21 cellular contexts compared by ENCODE assay signal in the genomic region with DNA sequence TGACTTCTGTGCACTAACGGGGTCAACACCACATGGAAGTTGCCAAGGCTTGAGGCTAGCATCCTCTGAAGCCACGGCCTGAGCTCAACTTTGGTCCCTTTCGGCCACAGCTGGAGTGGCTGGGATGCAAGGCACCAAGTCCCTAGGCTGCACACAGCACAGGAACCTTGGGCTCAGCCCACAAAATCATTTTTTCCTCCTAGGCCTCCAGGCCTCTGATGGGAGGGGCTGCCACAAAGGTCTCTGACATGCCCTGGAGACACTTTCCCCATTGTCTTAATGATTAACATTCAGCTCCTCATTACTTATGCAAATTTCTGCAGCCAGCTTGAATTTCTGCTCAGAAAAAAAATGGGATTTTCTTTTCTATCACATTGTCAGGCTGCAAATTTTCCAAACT. TPM values are rescaled to one million over a fixed set of nuclear protein-coding genes. Genes with fewer than 3 reads are reported as not detected.
"Had no signal": no experiment of that assay in that cellular context is flagged by ENCODE, and none has a peak within 500 bp of the region (broad histone marks: within the 10 kb centered on the region; RNA-seq: fewer than 3 reads in every experiment).

No MANE protein-coding gene starts in this region.

RNA-seq across cellular contexts. Expression of a gene that starts 27.6 kb away (rescaled TPM):
- total RNA-seq: activated naive CD4-positive, alpha-beta T cell treated with anti-CD3 and anti-CD28 coated beads for 36 hours; activated naive CD4-positive, alpha-beta T cell treated with anti-CD3 and anti-CD28 coated beads, Interleukin-2, amount 50 U/mL, for 72 hours; activated naive CD8-positive, alpha-beta T cell treated with anti-CD3 and anti-CD28 coated beads for 36 hours; activated naive CD8-positive, alpha-beta T cell treated with anti-CD3 and anti-CD28 coated beads, Interleukin-2, amount 10 ng/mL, durations not matched to agents 7 days and 5 days; activated T-cell treated with anti-CD3 and anti-CD28 coated beads, Interleukin-2, amount 50 U/mL, for 4 hours; activated T-cell treated with anti-CD3 and anti-CD28 coated beads, Interleukin-2, amount 50 U/mL, for 72 hours; activated T-helper 1 cell treated with anti-CD3 and anti-CD28 coated beads, Interleukin-12 subunit alpha, Interleukin-12 subunit beta, Interleukin-2, Interleukin-4 antibody, amounts not matched to agents 30 ng/mL and 10 ng/mL and 1 ng/mL, durations not matched to agents 14 hours and 24 hours and 36 hours; activated T-helper 17 cell treated with anti-CD3 and anti-CD28 coated beads, Interleukin-2, amount 50 U/mL, for 72 hours; activated T-helper 2 cell treated with anti-CD3 and anti-CD28 coated beads, Interferon-gamma antibody, Interleukin-2, Interleukin-4, amounts not matched to agents 10 μg/mL and 5 μg/mL and 100 μg/mL, durations not matched to agents 14 hours and 24 hours and 36 hours; adrenal gland; aorta; ascending aorta; astrocyte; body of pancreas; breast epithelium; bronchial epithelial cell; cardiac muscle cell; cardiac septum; cerebellum; chondrocyte had no signal
- polyA plus RNA-seq: adipose tissue, adrenal gland, aorta, cardiac muscle cell had no signal

RNA-seq across cellular contexts. Expression of a gene that starts 55.1 kb away (rescaled TPM):
- total RNA-seq: activated naive CD8-positive, alpha-beta T cell treated with anti-CD3 and anti-CD28 coated beads for 36 hours; activated naive CD8-positive, alpha-beta T cell treated with anti-CD3 and anti-CD28 coated beads, Interleukin-2, amount 10 ng/mL, durations not matched to agents 7 days and 5 days; activated T-cell treated with anti-CD3 and anti-CD28 coated beads, Interleukin-2, amount 50 U/mL, for 4 hours; activated T-cell treated with anti-CD3 and anti-CD28 coated beads, Interleukin-2, amount 50 U/mL, for 72 hours; activated T-helper 1 cell treated with anti-CD3 and anti-CD28 coated beads, Interleukin-12 subunit alpha, Interleukin-12 subunit beta, Interleukin-2, Interleukin-4 antibody, amounts not matched to agents 30 ng/mL and 10 ng/mL and 1 ng/mL, durations not matched to agents 14 hours and 24 hours and 36 hours; activated T-helper 2 cell treated with anti-CD3 and anti-CD28 coated beads, Interferon-gamma antibody, Interleukin-2, Interleukin-4, amounts not matched to agents 10 μg/mL and 5 μg/mL and 100 μg/mL, durations not matched to agents 14 hours and 24 hours and 36 hours; adrenal gland; aorta; ascending aorta; cardiac muscle cell; cardiac septum; cerebellum; chondrocyte had no signal
